Comparison of ENCODE assay signal across 23 cellular contexts in the genomic region with DNA sequence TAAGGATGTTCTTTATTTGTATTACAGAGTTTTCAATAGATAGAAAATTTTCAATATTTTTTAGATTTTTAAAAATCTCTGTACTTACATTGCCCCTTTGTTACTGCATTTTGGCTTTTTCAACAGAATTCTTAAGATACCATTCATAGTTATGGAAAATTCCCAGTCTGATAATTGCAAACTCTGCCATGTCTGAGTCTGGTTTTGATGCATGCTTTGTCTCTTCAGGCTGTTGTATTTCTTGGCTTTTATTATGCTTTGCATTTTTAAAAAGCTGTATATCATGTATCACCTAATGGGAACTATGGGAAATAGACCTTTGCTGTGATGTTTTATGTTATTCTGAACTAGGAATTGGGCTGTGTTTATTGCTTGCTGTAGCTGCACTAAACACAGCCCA.
"Had no signal": no experiment of that assay in that cellular context is flagged by ENCODE, and none has a peak within 500 bp of the region (broad histone marks: within the 10 kb centered on the region; RNA-seq: fewer than 3 reads in every experiment).

No MANE protein-coding gene starts in this region.

- H3K27me3 ChIP-seq: dorsolateral prefrontal cortex, foreskin keratinocyte, heart right ventricle, left lung, neural progenitor cell, right atrium auricular region, sigmoid colon, spleen, suprapubic skin, transverse colon, upper lobe of right lung, uterus had no signal

- H3K36me3 ChIP-seq: heart right ventricle, left lung, neural progenitor cell, prostate gland, right atrium auricular region, sigmoid colon, spleen, suprapubic skin, transverse colon, upper lobe of right lung, uterus had no signal

- H3K9me3 ChIP-seq: prostate gland, suprapubic skin, transverse colon, upper lobe of right lung, uterus had no signal

- ATAC-seq: foreskin keratinocyte; heart right ventricle; left cardiac atrium; left lung; naive thymus-derived CD4-positive, alpha-beta T cell; stimulated activated naive B cell treated with anti-CD40 and anti-IgM and Interleukin-4, amounts not matched to agents 10 μg/mL and 1 μg/mL and 100 μg/mL, for 72 hours; stimulated activated naive CD8-positive, alpha-beta T cell treated with anti-CD3 and anti-CD28 coated beads, Interleukin-15, amount 100 ng/mL, for 72 hours; upper lobe of right lung had no signal

- H3K4me1 ChIP-seq: foreskin keratinocyte, heart right ventricle, left lung, neural progenitor cell, prostate gland, right atrium auricular region, sigmoid colon, spleen, suprapubic skin, transverse colon, upper lobe of right lung, uterus had no signal

- DNase-seq: dorsolateral prefrontal cortex; effector CD4-positive, alpha-beta T cell; foreskin keratinocyte; glutamatergic neuron; heart right ventricle; hippocampal formation; left cardiac atrium; left lung; mesenchymal stem cell; midbrain; naive thymus-derived CD4-positive, alpha-beta T cell; sigmoid colon; spleen; stimulated activated CD4-positive, alpha-beta T cell treated with anti-CD3 and anti-CD28 coated beads, Interleukin-2, amount 100 ng/mL, for 48 hours; stimulated activated naive B cell treated with anti-CD40 and anti-IgM and Interleukin-4, amounts not matched to agents 10 μg/mL and 1 μg/mL and 100 μg/mL, for 72 hours; stimulated activated naive CD8-positive, alpha-beta T cell treated with anti-CD3 and anti-CD28 coated beads, Interleukin-15, amount 100 ng/mL, for 72 hours; transverse colon; upper lobe of right lung; uterus had no signal

- H2AFZ ChIP-seq: neural progenitor cell had no signal

- H3K27ac ChIP-seq: dorsolateral prefrontal cortex, foreskin keratinocyte, heart right ventricle, left lung, neural progenitor cell, prostate gland, right atrium auricular region, sigmoid colon, spleen, suprapubic skin, transverse colon, upper lobe of right lung, uterus had no signal

- H3K4me3 ChIP-seq: dorsolateral prefrontal cortex, heart right ventricle, left lung, neural progenitor cell, prostate gland, right atrium auricular region, sigmoid colon, spleen, suprapubic skin, transverse colon, upper lobe of right lung, uterus had no signal

- H3K4me2 ChIP-seq: neural progenitor cell had no signal

- H3K9ac ChIP-seq: neural progenitor cell had no signal
